7 cellular contexts compared by ENCODE assay signal in genomic region chr12:128424931-128425431, GRCh38.
"Had no signal": no experiment of that assay in that cellular context is flagged by ENCODE, and none has a peak within 500 bp of the region (broad histone marks: within the 10 kb centered on the region; RNA-seq: fewer than 3 reads in every experiment).

No MANE protein-coding gene starts in this region.

- ATAC-seq: HCT116 had no signal

- H3K4me3 ChIP-seq: GM23248, HAP-1 had no signal

- H3K4me1 ChIP-seq: HAP-1 had no signal

- H3K4me3 Mint-ChIP-seq: HFFc6 had no signal

- H3K9me3 ChIP-seq: HAP-1 had no signal

- H3K27ac Mint-ChIP-seq: HFFc6 had no signal

- DNase-seq: GM23248, GOT3, H7, HFFc6, IMR-90 had no signal

- H3K27ac ChIP-seq: GM23248 had no signal

- H3K36me3 ChIP-seq: HAP-1 had no signal
